In the genomic region with DNA sequence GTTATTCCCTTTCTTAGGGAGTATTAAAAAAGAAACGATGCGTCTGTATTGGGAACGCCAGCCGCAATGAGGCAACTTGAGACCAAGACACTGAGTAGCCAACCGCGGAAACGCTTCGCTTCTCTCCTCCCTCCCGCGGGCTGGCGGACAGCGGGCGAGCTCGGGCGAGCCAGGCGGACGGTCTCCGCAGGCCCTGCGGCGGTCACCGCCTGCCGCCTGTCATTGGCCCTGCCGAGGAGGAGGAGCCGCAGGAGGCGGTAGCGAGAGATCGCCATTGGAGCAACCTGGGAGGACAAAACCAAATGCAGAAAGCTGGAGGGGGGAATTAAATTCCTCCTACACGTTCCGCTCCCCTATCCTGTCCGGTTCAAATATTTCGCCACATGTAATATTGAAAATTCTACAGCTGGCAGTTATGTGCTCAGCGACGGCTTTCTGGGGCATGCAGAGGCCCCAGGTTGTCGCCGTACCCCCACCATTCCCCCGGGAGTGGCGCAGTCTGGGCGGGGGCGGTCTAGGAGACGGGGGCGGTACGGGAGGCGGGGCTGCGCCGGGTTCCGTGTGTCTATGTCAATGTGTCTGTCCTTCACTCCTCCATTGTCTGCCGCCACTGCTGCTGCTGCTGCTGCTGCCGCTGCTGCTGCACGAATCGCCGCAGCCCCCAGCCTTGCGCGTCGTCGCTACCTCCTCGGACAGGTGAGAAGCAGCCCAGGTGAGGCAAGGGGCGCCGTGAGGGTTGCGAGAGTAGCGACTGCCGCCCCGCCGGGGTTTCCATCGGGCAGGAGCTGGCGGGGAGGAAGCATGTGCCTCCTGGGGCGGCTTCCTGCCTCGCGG, we compare ENCODE assay signal across 1 cellular context.
A peak's percentile ranks its signal among the peaks of the same experiment; 100 is the strongest.
TF ChIP-seq lines count a peak whose summit lies in the region.

Gene ANKMY2 (minus strand): TSS at position 162 of the 834 bp plus-strand sequence. CDS start 181 bp downstream, outside the sequence.
Gene BZW2 (plus strand): TSS at position 589 of the 834 bp plus-strand sequence. CDS start 19,263 bp downstream, outside the sequence.

TF ChIP-seq in HepG2, 621 proteins besides CTCF, POLR2A, EP300 and RAD21 (continued from another document and continues in another):
- TF ChIP-seq GMEB1 (CRISPR knock-in tag; IDR thresholded peaks at IDR 0.05; ENCODE audit: borderline replicate concordance): peak; percentile 10; the same call in 1 of the 2 replicates
- TF ChIP-seq POGZ (CRISPR knock-in tag; IDR thresholded peaks at IDR 0.05): no peak; the same call in 1 of the 2 replicates
- no peak for TF ChIP-seq ZNF274 (CRISPR knock-in tag; IDR thresholded peaks at IDR 0.05)
- peak; percentile 83 for TF ChIP-seq KDM2A (CRISPR knock-in tag; IDR thresholded peaks at IDR 0.05; ENCODE audit: borderline replicate concordance, low read depth)
- peak; percentile 88; the same call in 1 of the 2 replicates for TF ChIP-seq ZBTB20 (CRISPR knock-in tag; IDR thresholded peaks at IDR 0.05; ENCODE audit: borderline replicate concordance, low read depth)
- TF ChIP-seq, protein P1, sequence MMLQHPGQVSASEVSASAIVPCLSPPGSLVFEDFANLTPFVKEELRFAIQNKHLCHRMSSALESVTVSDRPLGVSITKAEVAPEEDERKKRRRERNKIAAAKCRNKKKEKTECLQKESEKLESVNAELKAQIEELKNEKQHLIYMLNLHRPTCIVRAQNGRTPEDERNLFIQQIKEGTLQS (CRISPR knock-in tag; IDR thresholded peaks at IDR 0.05): no peak
- peak; percentile 91 for TF ChIP-seq ASH2L (IDR thresholded peaks at IDR 0.05; ENCODE audit: insufficient read length, low read depth, low read length)
- TF ChIP-seq DR1 (CRISPR knock-in tag; IDR thresholded peaks at IDR 0.05): peak; percentile 81
- peak; percentile 35; the same call in 1 of the 2 replicates for TF ChIP-seq TGIF2 (CRISPR knock-in tag; IDR thresholded peaks at IDR 0.05)
- no peak for TF ChIP-seq ZNF549 (CRISPR knock-in tag; IDR thresholded peaks at IDR 0.05)
- TF ChIP-seq ZNF672 (CRISPR knock-in tag; IDR thresholded peaks at IDR 0.05): no peak
- TF ChIP-seq ZKSCAN1 (IDR thresholded peaks at IDR 0.05; ENCODE audit: low read length): no peak
- peak; percentile 94 for TF ChIP-seq YEATS4 (CRISPR knock-in tag; IDR thresholded peaks at IDR 0.05; ENCODE audit: borderline replicate concordance)
- TF ChIP-seq ZNF749 (CRISPR knock-in tag; IDR thresholded peaks at IDR 0.05; ENCODE audit: borderline replicate concordance): peak; percentile 49; the same call in 1 of the 2 replicates
- no peak for TF ChIP-seq CEBPB (IDR thresholded peaks at IDR 0.05; ENCODE audit: borderline replicate concordance, low read depth, low read length)
- TF ChIP-seq NFAT5 (CRISPR knock-in tag; IDR thresholded peaks at IDR 0.05): peak; percentile 84; the same call in 1 of the 2 replicates
- peak; percentile 69 for TF ChIP-seq ZFY (CRISPR knock-in tag; IDR thresholded peaks at IDR 0.05)
- TF ChIP-seq IRF2 (CRISPR knock-in tag; IDR thresholded peaks at IDR 0.05): peak; percentile 71
- no peak for TF ChIP-seq ZMYM2 (CRISPR knock-in tag; IDR thresholded peaks at IDR 0.05)
- TF ChIP-seq, protein P2, sequence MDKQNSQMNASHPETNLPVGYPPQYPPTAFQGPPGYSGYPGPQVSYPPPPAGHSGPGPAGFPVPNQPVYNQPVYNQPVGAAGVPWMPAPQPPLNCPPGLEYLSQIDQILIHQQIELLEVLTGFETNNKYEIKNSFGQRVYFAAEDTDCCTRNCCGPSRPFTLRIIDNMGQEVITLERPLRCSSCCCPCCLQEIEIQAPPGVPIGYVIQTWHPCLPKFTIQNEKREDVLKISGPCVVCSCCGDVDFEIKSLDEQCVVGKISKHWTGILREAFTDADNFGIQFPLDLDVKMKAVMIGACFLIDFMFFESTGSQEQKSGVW (CRISPR knock-in tag; IDR thresholded peaks at IDR 0.05; ENCODE audit: borderline replicate concordance): no peak
- TF ChIP-seq RERE (CRISPR knock-in tag; IDR thresholded peaks at IDR 0.05; ENCODE audit: low read depth): peak; percentile 23; the same call in 1 of the 2 replicates
- TF ChIP-seq ZNF576 (CRISPR knock-in tag; IDR thresholded peaks at IDR 0.05): peak; percentile 31; the same call in 1 of the 2 replicates
- no peak for TF ChIP-seq ZNF3 (CRISPR knock-in tag; IDR thresholded peaks at IDR 0.05)
- no peak for TF ChIP-seq ZNF773 (CRISPR knock-in tag; IDR thresholded peaks at IDR 0.05; ENCODE audit: borderline replicate concordance)
- TF ChIP-seq HNRNPLL (IDR thresholded peaks at IDR 0.05; ENCODE audit: low read depth, low read length, poor library complexity, severe bottlenecking): peak; percentile 73
- TF ChIP-seq RBFOX2 (IDR thresholded peaks at IDR 0.05; ENCODE audit: low read depth, low read length): peak; percentile 98
- TF ChIP-seq DNMT3B (CRISPR knock-in tag; conservative IDR thresholded peaks at IDR 0.05): 0 out of 2 replicates have a peak, but pooled peaks have one; percentile 23
- peak; percentile 46 for TF ChIP-seq ZEB1 (IDR thresholded peaks at IDR 0.05; ENCODE audit: insufficient replicate concordance, low read depth)
- TF ChIP-seq KMT2A (CRISPR knock-in tag; IDR thresholded peaks at IDR 0.05): peak; percentile 77
- TF ChIP-seq ZNF34 (CRISPR knock-in tag; IDR thresholded peaks at IDR 0.05; ENCODE audit: borderline replicate concordance): no peak
- TF ChIP-seq ZNF160 (CRISPR knock-in tag; IDR thresholded peaks at IDR 0.05): peak; percentile 77; the same call in 1 of the 2 replicates
- TF ChIP-seq, protein P3, sequence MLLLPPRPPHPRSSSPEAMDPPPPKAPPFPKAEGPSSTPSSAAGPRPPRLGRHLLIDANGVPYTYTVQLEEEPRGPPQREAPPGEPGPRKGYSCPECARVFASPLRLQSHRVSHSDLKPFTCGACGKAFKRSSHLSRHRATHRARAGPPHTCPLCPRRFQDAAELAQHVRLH (CRISPR knock-in tag; IDR thresholded peaks at IDR 0.05; ENCODE audit: borderline replicate concordance, low read depth): no peak; the same call in 1 of the 2 replicates
- no peak for TF ChIP-seq XBP1 (CRISPR knock-in tag; IDR thresholded peaks at IDR 0.05)
- TF ChIP-seq, protein P4, sequence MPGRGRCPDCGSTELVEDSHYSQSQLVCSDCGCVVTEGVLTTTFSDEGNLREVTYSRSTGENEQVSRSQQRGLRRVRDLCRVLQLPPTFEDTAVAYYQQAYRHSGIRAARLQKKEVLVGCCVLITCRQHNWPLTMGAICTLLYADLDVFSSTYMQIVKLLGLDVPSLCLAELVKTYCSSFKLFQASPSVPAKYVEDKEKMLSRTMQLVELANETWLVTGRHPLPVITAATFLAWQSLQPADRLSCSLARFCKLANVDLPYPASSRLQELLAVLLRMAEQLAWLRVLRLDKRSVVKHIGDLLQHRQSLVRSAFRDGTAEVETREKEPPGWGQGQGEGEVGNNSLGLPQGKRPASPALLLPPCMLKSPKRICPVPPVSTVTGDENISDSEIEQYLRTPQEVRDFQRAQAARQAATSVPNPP (CRISPR knock-in tag; IDR thresholded peaks at IDR 0.05): 0 out of 2 replicates have a peak, but pooled peaks have one; percentile 22
- no peak for TF ChIP-seq BCLAF1 (IDR thresholded peaks at IDR 0.05)
- no peak for TF ChIP-seq ZNF530 (CRISPR knock-in tag; IDR thresholded peaks at IDR 0.05; ENCODE audit: low read depth)
- TF ChIP-seq NR2C2 (CRISPR knock-in tag; IDR thresholded peaks at IDR 0.05; ENCODE audit: borderline replicate concordance): no peak
- peak; percentile 80; the same call in 1 of the 2 replicates for TF ChIP-seq SRY (CRISPR knock-in tag; IDR thresholded peaks at IDR 0.05)
